ENCODE assay signal across 24 cellular contexts in genomic region chr1:55329091-55329490, GRCh38.
DNase-seq lines count a peak whose midpoint lies in the region; ATAC-seq, FAIRE-seq and TF ChIP-seq lines count a peak whose summit lies in the region.
"Had no signal": no experiment of that assay in that cellular context is flagged by ENCODE, and none has a peak within 500 bp of the region (broad histone marks: within the 10 kb centered on the region; RNA-seq: fewer than 3 reads in every experiment).

No MANE protein-coding gene starts in this region.

- BruUV-seq in HepG2 (replicated peaks; lab: Mats Ljungman, UMichigan) = no TSS peak

- TF ChIP-seq RAD21 in liver (IDR thresholded peaks at IDR 0.05) = peak in 1 of 2 donors; percentile 3
- no peak for TF ChIP-seq RAD21 in HepG2 (CRISPR knock-in tag; IDR thresholded peaks at IDR 0.05)

- H3K36me3 ChIP-seq in liver (ENCODE audit: control insufficient read depth in 4 of 4, insufficient read depth in 3 of 4, low read depth in 1 of 4, low read length in 3 of 4) (no peaks in the 10 kb centered on the region), HepG2 (replicated peaks in 1 of 2; ENCODE audit: control insufficient read depth in 1 of 2, insufficient read depth in 2 of 2, low read length in 2 of 2) (no peaks in the 10 kb centered on the region), left lung (no peaks in the 10 kb centered on the region)
- H3K36me3 ChIP-seq: BLaER1, esophagus squamous epithelium, neutrophil, Peyer's patch, thoracic aorta had no signal

- no peak for TF ChIP-seq EP300 in HepG2 (IDR thresholded peaks at IDR 0.05; ENCODE audit: low read depth in 2 of 2, low read length in 2 of 2)
- no peak for TF ChIP-seq EP300 in HepG2 (CRISPR knock-in tag; IDR thresholded peaks at IDR 0.05; ENCODE audit: borderline replicate concordance)

- H3K4me1 ChIP-seq in liver (ENCODE audit: control insufficient read depth in 4 of 4, insufficient read depth in 4 of 4, low read length in 3 of 4) (no peaks in the 10 kb centered on the region), HepG2 (ENCODE audit: insufficient read depth, low read length) (peaks cover 15% of the 10 kb centered on the region), left lung (no peaks in the 10 kb centered on the region)
- H3K4me1 ChIP-seq: esophagus squamous epithelium, Peyer's patch, psoas muscle had no signal

- no peaks in the 10 kb centered on the region for H4K20me1 ChIP-seq in HepG2 (ENCODE audit: insufficient read depth, low read length)
- H4K20me1 ChIP-seq: BLaER1 had no signal

- intact Hi-C loops in HepG2 (cut with micrococcal nuclease; ENCODE audit: unreplicated experiment) (no loop called here), left lung (cut with DNase I) (no loop called here)

- peak overlapping the region in 1 of 2 donors; percentile 22 for H3K27ac ChIP-seq in liver (ENCODE audit: low read depth in 1 of 2, low read length in 2 of 2)
- no peak overlapping the region for H3K27ac ChIP-seq in HepG2 (ENCODE audit: extremely low read length, insufficient read depth, low read length)
- H3K27ac ChIP-seq in left lung = no peak overlapping the region
- H3K27ac ChIP-seq: BLaER1, esophagus squamous epithelium, KMS-11, neutrophil, psoas muscle, thoracic aorta, VCaP had no signal

- H3K9me3 ChIP-seq in liver (ENCODE audit: control insufficient read depth in 4 of 4, low read length in 3 of 4) (no peaks in the 10 kb centered on the region), HepG2 (ENCODE audit: low read length) (no peaks in the 10 kb centered on the region), left lung (no peaks in the 10 kb centered on the region)
- H3K9me3 ChIP-seq: BLaER1, esophagus squamous epithelium, neutrophil, Peyer's patch, psoas muscle, thoracic aorta had no signal

- H3K4me3 ChIP-seq in liver (ENCODE audit: low read depth in 1 of 3, low read length in 3 of 3) (no peak overlapping the region), HepG2 (replicated peaks in 1 of 3; ENCODE audit: insufficient read depth in 1 of 3, low read depth in 2 of 3, low read length in 3 of 3) (no peak overlapping the region), fibroblast of the aortic adventitia (ENCODE audit: low read depth, low read length) (no peak overlapping the region), left lung (no peak overlapping the region)
- H3K4me3 ChIP-seq: BLaER1, esophagus squamous epithelium, Peyer's patch, psoas muscle, thoracic aorta had no signal

- H2AFZ ChIP-seq in HepG2 (ENCODE audit: low read length) = no peak overlapping the region

- FAIRE-seq in HepG2 (lab: Jason Lieb, UNC) (no peak), GM12892 (lab: Jason Lieb, UNC) (no peak)
- FAIRE-seq: A204.1, small intestine had no signal

- 73% methylated on average over 5 of the region's 5 CpGs for WGBS in liver
- WGBS in HepG2 (ENCODE audit: low lambda C conversion rate) = 60% methylated on average over 4 of the region's 5 CpGs

- no peaks in the 10 kb centered on the region for H3K79me2 ChIP-seq in HepG2 (ENCODE audit: insufficient read depth, low read length)

- in situ Hi-C loops in HepG2 (cut with HindIII; ENCODE audit: extremely low pct_ligation_motif_present, low pct_unique_long_range_greater_than_20kb) = no loop called here

- TF ChIP-seq CTCF in liver (IDR thresholded peaks at IDR 0.05; ENCODE audit: low read depth, low read length, missing input control) (no peak), HepG2 (CRISPR knock-in tag; IDR thresholded peaks at IDR 0.05) (no peak), fibroblast of the aortic adventitia (IDR thresholded peaks at IDR 0.05; ENCODE audit: insufficient read depth, low read length) (no peak), left lung (IDR thresholded peaks at IDR 0.05) (no peak)

- CTCF ChIA-PET in HepG2 (lab: Yijun Ruan, JAX; ENCODE audit: low intra/inter-chr PET ratio, low total read pairs) = no interaction called here

- H3K27me3 ChIP-seq in liver (ENCODE audit: control insufficient read depth in 4 of 4, insufficient read depth in 4 of 4, low read length in 3 of 4) (no peaks in the 10 kb centered on the region), HepG2 (ENCODE audit: control insufficient read depth in 1 of 2, insufficient read depth in 2 of 2, low read length in 2 of 2) (peaks cover 0 to under 1% of the 10 kb centered on the region in 2 experiments; a peak in 1 of 5 replicates), left lung (no peaks in the 10 kb centered on the region)
- H3K27me3 ChIP-seq: BLaER1, neutrophil, Peyer's patch had no signal

- DNase-seq in HepG2 (ENCODE audit: low spot score) (no peak), fibroblast of the aortic adventitia (ENCODE audit: low read depth) (peak; percentile 47), left lung (no peak), NCI-H2227 treated with DMSO at 0.1 percent for 48 hours (lab: John Stamatoyannopoulos, UW) (no peak), HT-29 (ENCODE audit: low spot score) (no peak), GM12892 (ENCODE audit: insufficient read length) (no peak)
- DNase-seq: activated CD8-positive, alpha-beta memory T cell treated with anti-CD3 and anti-CD28 coated beads, Interleukin-2, amount 50 U/mL, for 48 hours; effector memory CD8-positive, alpha-beta T cell; esophagus squamous epithelium; NCI-H146; NCI-H526; Peyer's patch; small intestine; stimulated activated naive CD4-positive, alpha-beta T cell; T-helper 2 cell had no signal

- POLR2A ChIA-PET in HepG2 (lab: Yijun Ruan, JAX) = no interaction called here

- TF ChIP-seq POLR2A in HepG2 (IDR thresholded peaks at IDR 0.05; ENCODE audit: insufficient read depth in 1 of 2, low read depth in 2 of 2, low read length in 2 of 2) (no peak), GM12892 (IDR thresholded peaks at IDR 0.05; ENCODE audit: low read depth, low read length) (no peak)

- H3K4me2 ChIP-seq in HepG2 (ENCODE audit: low read depth, low read length) = no peak overlapping the region
- H3K4me2 ChIP-seq: BLaER1, KMS-11 had no signal

- ATAC-seq in HepG2 (no peak), left lung (peak; percentile 25), GM18870 (IDR thresholded peaks at IDR 0.05; ENCODE audit: unreplicated experiment) (no peak)
- ATAC-seq: effector memory CD8-positive, alpha-beta T cell; psoas muscle had no signal

- no peak overlapping the region for H3K9ac ChIP-seq in liver (ENCODE audit: low read depth in 1 of 2, low read length in 2 of 2)
- no peak overlapping the region for H3K9ac ChIP-seq in HepG2 (ENCODE audit: insufficient read depth, low read depth, low read length)
- H3K9ac ChIP-seq: BLaER1, KMS-11 had no signal

TF ChIP-seq in liver, 16 proteins besides CTCF, POLR2A, EP300 and RAD21 (continues in another document):
- TF ChIP-seq NR2F2 (IDR thresholded peaks at IDR 0.05) (peak; percentile 47), FOXA1 (IDR thresholded peaks at IDR 0.05) (no peak), RXRA (IDR thresholded peaks at IDR 0.05) (no peak), HNF4G (IDR thresholded peaks at IDR 0.05) (no peak), YY1 (IDR thresholded peaks at IDR 0.05) (no peak), EGR1 (IDR thresholded peaks at IDR 0.05; ENCODE audit: low read depth in 2 of 2) (no peak), HNF4A (conservative IDR thresholded peaks at IDR 0.05) (no peak), SP1 (IDR thresholded peaks at IDR 0.05) (peak; percentile 14)

TF ChIP-seq in HepG2, 621 proteins besides CTCF, POLR2A, EP300 and RAD21 (continues in another document):
- TF ChIP-seq NFIB (CRISPR knock-in tag; IDR thresholded peaks at IDR 0.05; ENCODE audit: borderline replicate concordance) (no peak), CHCHD3 (CRISPR knock-in tag; IDR thresholded peaks at IDR 0.05) (no peak), ZFP36 (IDR thresholded peaks at IDR 0.05; ENCODE audit: borderline replicate concordance, low read depth, low read length, partially characterized antibody) (no peak), THRA (CRISPR knock-in tag; IDR thresholded peaks at IDR 0.05; ENCODE audit: borderline replicate concordance) (no peak), NFATC3 (CRISPR knock-in tag; IDR thresholded peaks at IDR 0.05) (no peak), SMAD3 (CRISPR knock-in tag; IDR thresholded peaks at IDR 0.05) (no peak), SP5 (CRISPR knock-in tag; IDR thresholded peaks at IDR 0.05; ENCODE audit: borderline replicate concordance, low read depth) (no peak)
- TF ChIP-seq, protein P1, sequence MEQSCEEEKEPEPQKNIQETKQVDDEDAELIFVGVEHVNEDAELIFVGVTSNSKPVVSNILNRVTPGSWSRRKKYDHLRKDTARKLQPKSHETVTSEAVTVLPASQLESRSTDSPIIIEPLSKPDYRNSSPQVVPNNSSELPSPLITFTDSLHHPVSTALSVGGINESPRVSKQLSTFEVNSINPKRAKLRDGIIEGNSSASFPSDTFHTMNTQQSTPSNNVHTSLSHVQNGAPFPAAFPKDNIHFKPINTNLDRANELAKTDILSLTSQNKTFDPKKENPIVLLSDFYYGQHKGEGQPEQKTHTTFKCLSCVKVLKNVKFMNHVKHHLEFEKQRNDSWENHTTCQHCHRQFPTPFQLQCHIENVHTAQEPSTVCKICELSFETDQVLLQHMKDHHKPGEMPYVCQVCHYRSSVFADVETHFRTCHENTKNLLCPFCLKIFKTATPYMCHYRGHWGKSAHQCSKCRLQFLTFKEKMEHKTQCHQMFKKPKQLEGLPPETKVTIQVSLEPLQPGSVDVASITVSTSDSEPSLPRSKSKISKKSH (CRISPR knock-in tag; IDR thresholded peaks at IDR 0.05; ENCODE audit: borderline replicate concordance) = no peak
